Comparison of ENCODE assay signal across 22 cellular contexts in the genomic region with DNA sequence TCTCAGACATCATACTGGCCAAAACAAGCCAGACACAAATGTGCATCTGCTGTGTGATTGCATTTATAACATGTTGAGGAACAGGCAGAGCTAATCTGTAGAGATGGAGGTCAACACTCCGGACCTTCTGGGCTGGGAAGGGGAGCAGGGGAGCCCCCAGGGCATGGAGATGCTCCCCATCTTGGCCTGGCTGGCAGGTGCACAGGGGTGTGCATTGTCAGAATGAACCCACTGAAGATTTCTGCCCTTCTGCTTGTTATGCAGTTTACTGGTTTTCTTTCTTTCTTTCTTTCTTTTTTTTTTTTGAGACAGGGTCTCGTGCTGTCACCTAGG.
"Had no signal": no experiment of that assay in that cellular context is flagged by ENCODE, and none has a peak within 500 bp of the region (broad histone marks: within the 10 kb centered on the region; RNA-seq: fewer than 3 reads in every experiment).

No MANE protein-coding gene starts in this region.

- H3K4me3 ChIP-seq: dorsolateral prefrontal cortex, hepatocyte, lung, spleen, tibial artery, uterus had no signal

- H3K27ac Mint-ChIP-seq: activated naive CD8-positive, alpha-beta T cell treated with anti-CD3 and anti-CD28 coated beads for 36 hours; mesothelial cell of epicardium; T-helper 1 cell treated with Interleukin-12 subunit alpha and Interleukin-12 subunit beta and Interleukin-4 antibody, amounts not matched to agents 30 μg/mL and 1 μg/mL, for 36 hours had no signal

- H3K4me3 Mint-ChIP-seq: activated naive CD8-positive, alpha-beta T cell treated with anti-CD3 and anti-CD28 coated beads for 36 hours; endodermal cell; mesothelial cell of epicardium; T-helper 1 cell treated with Interleukin-12 subunit alpha and Interleukin-12 subunit beta and Interleukin-4 antibody, amounts not matched to agents 30 μg/mL and 1 μg/mL, for 36 hours had no signal

- DNase-seq: activated CD4-positive, alpha-beta T cell treated with anti-CD3 and anti-CD28 coated beads, Interleukin-2, amount 50 U/mL, for 1 hour; activated CD4-positive, CD25-positive, alpha-beta regulatory T cell treated with anti-CD3 and anti-CD28 coated beads, Interleukin-2, amount 50 U/mL, for 72 hours; activated CD8-positive, alpha-beta memory T cell treated with anti-CD3 and anti-CD28 coated beads, Interleukin-2, amount 50 U/mL, for 4 hours; activated gamma-delta T cell treated with Interleukin-2 at 50 U/mL for 16 hours; activated naive CD8-positive, alpha-beta T cell treated with anti-CD3 and anti-CD28 coated beads for 36 hours; activated T-cell treated with anti-CD3 and anti-CD28 coated beads, Interleukin-2, amount 50 U/mL, for 48 hours; amniotic stem cell; dorsolateral prefrontal cortex; endodermal cell; foreskin keratinocyte; islet precursor cell; spleen; stimulated activated naive CD4-positive, alpha-beta T cell treated with Interleukin-2 at 50 U/mL for 16 hours; tibial artery; uterus had no signal

- H3K27me3 Mint-ChIP-seq: activated naive CD8-positive, alpha-beta T cell treated with anti-CD3 and anti-CD28 coated beads for 36 hours had no signal

- H3K27me3 ChIP-seq: dorsolateral prefrontal cortex, foreskin keratinocyte, hepatocyte, spleen, tibial artery, uterus had no signal

- H2AFZ ChIP-seq: hepatocyte had no signal

- ATAC-seq: foreskin keratinocyte, sciatic nerve had no signal

- FAIRE-seq: colon had no signal

- H3K36me3 ChIP-seq: tibial artery, uterus had no signal

- H3K4me2 ChIP-seq: hepatocyte had no signal

- H3K9me3 ChIP-seq: spleen, tibial artery, uterus had no signal

- H3K36me3 Mint-ChIP-seq: activated naive CD8-positive, alpha-beta T cell treated with anti-CD3 and anti-CD28 coated beads for 36 hours had no signal

- H3K27ac ChIP-seq: foreskin keratinocyte, spleen, tibial artery, uterus, VCaP had no signal

- H3K4me1 ChIP-seq: foreskin keratinocyte, tibial artery, uterus had no signal
